Comparison of ENCODE assay signal across 26 cellular contexts in genomic region chr16:83315271-83315670, GRCh38.
A peak's percentile ranks its signal among the peaks of the same experiment; 100 is the strongest.
DNase-seq lines count a peak whose midpoint lies in the region; ATAC-seq and TF ChIP-seq lines count a peak whose summit lies in the region.
"Had no signal": no experiment of that assay in that cellular context is flagged by ENCODE, and none has a peak within 500 bp of the region (broad histone marks: within the 10 kb centered on the region; RNA-seq: fewer than 3 reads in every experiment).

No MANE protein-coding gene starts in this region.

- in situ Hi-C loops in brain microvascular endothelial cell (cut with HindIII; ENCODE audit: low pct_ligation_motif_present, low sequenced_read_pairs), result no loop called here

- H3K27me3 Mint-ChIP-seq in HFFc6 (ENCODE audit: insufficient read depth) (peaks cover 1% of the 10 kb centered on the region; the same call in 1 of the 2 replicates), nephron progenitor cell (ENCODE audit: low read depth, poor library complexity) (peaks cover 4% of the 10 kb centered on the region)
- no peaks in the 10 kb centered on the region for H3K27me3 Mint-ChIP-seq in activated T-cell treated with anti-CD3 and anti-CD28 coated beads, Interleukin-2, amount 50 U/mL, for 72 hours (ENCODE audit: low read depth)

- no peaks in the 10 kb centered on the region for H3K36me3 ChIP-seq in RWPE2 (ENCODE audit: low read depth)
- H3K36me3 ChIP-seq in brain microvascular endothelial cell (replicated peaks), result no peaks in the 10 kb centered on the region
- H3K36me3 ChIP-seq: BE2C had no signal

- no peaks in the 10 kb centered on the region for H3K9me3 ChIP-seq in RWPE2 (ENCODE audit: severe bottlenecking)
- H3K9me3 ChIP-seq: BE2C, SK-N-SH had no signal

- H3K36me3 Mint-ChIP-seq in HFFc6 (ENCODE audit: low read depth) (no peaks in the 10 kb centered on the region; the same call in 1 of the 2 replicates), nephron progenitor cell (ENCODE audit: low read depth) (no peaks in the 10 kb centered on the region)
- H3K36me3 Mint-ChIP-seq in activated T-cell treated with anti-CD3 and anti-CD28 coated beads, Interleukin-2, amount 50 U/mL, for 72 hours (ENCODE audit: insufficient read depth in 2 of 2), result no peaks in the 10 kb centered on the region

- TF ChIP-seq CTCF in HFFc6 (IDR thresholded peaks at IDR 0.05) (no peak), RWPE2 (IDR thresholded peaks at IDR 0.05; ENCODE audit: poor library complexity, severe bottlenecking) (no peak), brain microvascular endothelial cell (IDR thresholded peaks at IDR 0.05; ENCODE audit: low read depth, low read length, missing control alignments) (no peak), nephron progenitor cell (IDR thresholded peaks at IDR 0.05) (no peak)

- no peak overlapping the region for H3K27ac ChIP-seq in RWPE2 (ENCODE audit: poor library complexity, severe bottlenecking)
- no peak overlapping the region for H3K27ac ChIP-seq in brain microvascular endothelial cell
- H3K27ac ChIP-seq: 22Rv1, HL-60, RWPE1 had no signal

- DNase-seq in AG08395 (ENCODE audit: low spot score) (peak; percentile 30), HFFc6 (peak; percentile 13), RWPE2 (ENCODE audit: low spot score) (no peak), brain microvascular endothelial cell (peak; percentile 27), NCI-H510A treated with DMSO at 0.1 percent for 48 hours (lab: John Stamatoyannopoulos, UW) (no peak), nephron progenitor cell (no peak)
- DNase-seq in activated T-cell treated with anti-CD3 and anti-CD28 coated beads, Interleukin-2, amount 50 U/mL, for 72 hours, result no peak
- DNase-seq: BE2C, Calu3, DMS79 treated with DMSO at 0.1 percent for 48 hours, Kasumi-1, NCI-H1105, NCI-H146, NCI-H1930, NCI-H2107, NCI-H446, NCI-H526, SHP77 treated with DMSO at 0.1 percent for 48 hours, SK-N-SH, SW 1271 had no signal

- H3K27me3 ChIP-seq in RWPE2 (ENCODE audit: insufficient read depth, poor library complexity, severe bottlenecking), result no peaks in the 10 kb centered on the region
- no peaks in the 10 kb centered on the region for H3K27me3 ChIP-seq in brain microvascular endothelial cell (replicated peaks)
- H3K27me3 ChIP-seq: BE2C had no signal

- H3K9me3 Mint-ChIP-seq in HFFc6 (peaks cover 13% of the 10 kb centered on the region), nephron progenitor cell (no peaks in the 10 kb centered on the region)
- peaks cover 0 to 5% of the 10 kb centered on the region in 2 donors for H3K9me3 Mint-ChIP-seq in activated T-cell treated with anti-CD3 and anti-CD28 coated beads, Interleukin-2, amount 50 U/mL, for 72 hours

- H3K4me1 ChIP-seq in RWPE2 (ENCODE audit: insufficient read depth, poor library complexity, severe bottlenecking), result no peaks in the 10 kb centered on the region
- H3K4me1 ChIP-seq: BE2C had no signal

- H3K4me3 Mint-ChIP-seq in HFFc6 (no peak overlapping the region), nephron progenitor cell (no peak overlapping the region)
- no peak overlapping the region for H3K4me3 Mint-ChIP-seq in activated T-cell treated with anti-CD3 and anti-CD28 coated beads, Interleukin-2, amount 50 U/mL, for 72 hours

- H3K4me1 Mint-ChIP-seq in HFFc6 (ENCODE audit: low read depth), result no peaks in the 10 kb centered on the region
- H3K4me1 Mint-ChIP-seq in nephron progenitor cell, result peaks cover 9% of the 10 kb centered on the region
- H3K4me1 Mint-ChIP-seq in activated T-cell treated with anti-CD3 and anti-CD28 coated beads, Interleukin-2, amount 50 U/mL, for 72 hours (ENCODE audit: low read depth), result no peaks in the 10 kb centered on the region

- H3K27ac Mint-ChIP-seq in HFFc6, result no peak overlapping the region
- no peak overlapping the region for H3K27ac Mint-ChIP-seq in nephron progenitor cell
- no peak overlapping the region for H3K27ac Mint-ChIP-seq in activated T-cell treated with anti-CD3 and anti-CD28 coated beads, Interleukin-2, amount 50 U/mL, for 72 hours

- H3K4me3 ChIP-seq in RWPE2 (ENCODE audit: severe bottlenecking) (no peak overlapping the region), brain microvascular endothelial cell (ENCODE audit: low read depth, low read length) (no peak overlapping the region)
- H3K4me3 ChIP-seq: K562 had no signal

- ATAC-seq in RWPE2 (ENCODE audit: low read depth) (peak; percentile 56; the same call in 2 of the 3 replicates), GM21447 (IDR thresholded peaks at IDR 0.05; ENCODE audit: unreplicated experiment) (no peak)
- ATAC-seq in activated T-cell treated with anti-CD3 and anti-CD28 coated beads, Interleukin-2, amount 50 U/mL, for 72 hours (replicated peaks in 1 of 2), result no peak
- ATAC-seq: HepG2, K562 had no signal

Comparison
In these comparisons a context has a peak if more than half of its experiments do, and no peak if none do; other contexts are left out.
1. DNase-seq: peak in AG08395 (single experiment), HFFc6 (single experiment) and brain microvascular endothelial cell (single experiment); none in RWPE2 (single experiment), NCI-H510A treated with DMSO at 0.1 percent for 48 hours (single experiment), nephron progenitor cell (single experiment) and activated T-cell treated with anti-CD3 and anti-CD28 coated beads, Interleukin-2, amount 50 U/mL, for 72 hours (0 of 2).